ENCODE assay signal across 8 cellular contexts in genomic region chr14:100192672-100193416, GRCh38. TPM values are rescaled to one million over a fixed set of nuclear protein-coding genes. Genes with fewer than 3 reads are reported as not detected.
A peak's percentile ranks its signal among the peaks of the same experiment; 100 is the strongest.
DNase-seq lines count a peak whose midpoint lies in the region; TF ChIP-seq lines count a peak whose summit lies in the region.

No MANE protein-coding gene starts in this region.

- no peaks in the 10 kb centered on the region for H3K36me3 Mint-ChIP-seq in neural crest cell (ENCODE audit: low read depth)

- peak overlapping the region; percentile 28 for H3K4me3 ChIP-seq in H7 (ENCODE audit: insufficient read depth, low read depth, low read length)
- peak overlapping the region; percentile 86 for H3K4me3 ChIP-seq in Loucy (ENCODE audit: low read length, poor library complexity, severe bottlenecking)
- peak overlapping the region; percentile 73 to 77 for H3K4me3 ChIP-seq in stomach smooth muscle (ENCODE audit: low read length in 2 of 2)

- peak; percentile 67 for TF ChIP-seq CTCF in Loucy (conservative IDR thresholded peaks at IDR 0.05; ENCODE audit: low read length)
- TF ChIP-seq CTCF in neural crest cell (conservative IDR thresholded peaks at IDR 0.05) = peak; percentile 93

- no peaks in the 10 kb centered on the region for H3K9me2 ChIP-seq in Loucy (replicated peaks; ENCODE audit: low read depth, low read length)

- peak overlapping the region; percentile 91 for H3K27ac ChIP-seq in stomach smooth muscle (ENCODE audit: low read length)

- peak overlapping the region; percentile 93 for H2AFZ ChIP-seq in Loucy (ENCODE audit: low read length)

- H3K4me2 ChIP-seq in Loucy (ENCODE audit: low read depth, low read length, poor library complexity, severe bottlenecking) = peak overlapping the region; percentile 89

- no peaks in the 10 kb centered on the region for H3K27me3 ChIP-seq in H7 (ENCODE audit: control insufficient read depth, insufficient read depth, low read length)
- no peaks in the 10 kb centered on the region for H3K27me3 ChIP-seq in Loucy (ENCODE audit: insufficient read depth, low read length, poor library complexity, severe bottlenecking)
- H3K27me3 ChIP-seq in stomach smooth muscle (ENCODE audit: control insufficient read depth in 1 of 2, insufficient read depth in 2 of 2, low read length in 2 of 2) = no peaks in the 10 kb centered on the region

- H3K79me2 ChIP-seq in Loucy (ENCODE audit: insufficient read depth, low read length) = peaks cover 26% of the 10 kb centered on the region

- in situ Hi-C loops in G401 (cut with HindIII; ENCODE audit: low sequenced_read_pairs) = no loop called here

- no peaks in the 10 kb centered on the region for H3K9me3 ChIP-seq in Loucy (ENCODE audit: insufficient read depth, low read depth, low read length)
- no peaks in the 10 kb centered on the region for H3K9me3 ChIP-seq in stomach smooth muscle (ENCODE audit: control insufficient read depth in 2 of 2, low read length in 2 of 2)

- no peaks in the 10 kb centered on the region for H3K36me3 ChIP-seq in H7 (replicated peaks; ENCODE audit: control insufficient read depth, insufficient read depth, low read length)
- H3K36me3 ChIP-seq in Loucy (ENCODE audit: insufficient read depth, low read length) = no peaks in the 10 kb centered on the region
- H3K36me3 ChIP-seq in stomach smooth muscle (ENCODE audit: control insufficient read depth in 2 of 2, insufficient read depth in 2 of 2, low read length in 2 of 2) = no peaks in the 10 kb centered on the region

- H3K4me1 ChIP-seq in Loucy (ENCODE audit: insufficient read depth, low read length, poor library complexity, severe bottlenecking) = peaks cover 17% of the 10 kb centered on the region
- peaks cover 13% of the 10 kb centered on the region for H3K4me1 ChIP-seq in stomach smooth muscle (ENCODE audit: control insufficient read depth, insufficient read depth, low read length)

- TF ChIP-seq POLR2A in Raji (IDR thresholded peaks at IDR 0.05; ENCODE audit: insufficient read depth, low read depth, low read length) = peak; percentile 59

- no peaks in the 10 kb centered on the region for H4K20me1 ChIP-seq in Loucy (ENCODE audit: insufficient read depth, low read length, poor library complexity, severe bottlenecking)

- H3K9me3 Mint-ChIP-seq in neural crest cell = no peaks in the 10 kb centered on the region

- no peaks in the 10 kb centered on the region for H3K27me3 Mint-ChIP-seq in neural crest cell (ENCODE audit: low read depth)

- H3F3A ChIP-seq in Loucy (ENCODE audit: low read depth) = no peaks in the 10 kb centered on the region

- H3K9ac ChIP-seq in Loucy (ENCODE audit: low read depth, low read length, poor library complexity, severe bottlenecking) (peak overlapping the region; percentile 98), stomach smooth muscle (ENCODE audit: low read length in 2 of 2) (peak overlapping the region; percentile 91 to 93)

- H3K27ac Mint-ChIP-seq in neural crest cell (ENCODE audit: unreplicated experiment) = peak overlapping the region; percentile 87

- H3K4me3 Mint-ChIP-seq in neural crest cell = peak overlapping the region; percentile 78

- H3K4me1 Mint-ChIP-seq in neural crest cell = peaks cover 12% of the 10 kb centered on the region

- DNase-seq in G401 (ENCODE audit: low spot score) = peak; percentile 98
- peak; percentile 100 for DNase-seq in H7
- peak; percentile 98 for DNase-seq in activated gamma-delta T cell (lab: John Stamatoyannopoulos, UW)
- peak; percentile 94 for DNase-seq in fibroblast of the conjunctiva (ENCODE audit: low read depth)
- peak; percentile 100 for DNase-seq in neural crest cell (ENCODE audit: low read depth, low spot score)

RNA-seq across cellular contexts. Expression of gene DEGS2, which starts 33.4 kb away (rescaled TPM):
- total RNA-seq in G401 (2014; rRNA removed; shearing (Covaris generic)) = 0.95 and 5.0 TPM in 2 replicates
- total RNA-seq in H7 (2014; rRNA removed; shearing (Covaris generic)) = not detected in 2 replicates
- total RNA-seq in neural crest cell = 0.11 TPM in 1 of 2 replicates, not detected in the other

RNA-seq across cellular contexts. Expression of gene YY1, which starts 46.1 kb away (rescaled TPM):
- 60.4 and 70.4 TPM in 2 replicates for total RNA-seq in G401 (2014; rRNA removed; shearing (Covaris generic))
- total RNA-seq in H7 (2014; rRNA removed; shearing (Covaris generic)) = 50.9 and 68.9 TPM in 2 replicates
- 72.0 and 79.9 TPM in 2 replicates for total RNA-seq in neural crest cell

Comparison
In these comparisons a context has a peak if more than half of its experiments do, and no peak if none do; other contexts are left out.
1. Peak in every context shown above with its lines: DNase-seq, H3K4me3 ChIP-seq and H3K27ac ChIP-seq.
2. H3K4me3 ChIP-seq: peak in every context shown above with its lines; median percentile 86 in Loucy; 75 in stomach smooth muscle; 28 in H7.